Comparison of ENCODE assay signal across 1 cellular context in genomic region chr1:202405928-202406327, GRCh38.
TF ChIP-seq lines count a peak whose summit lies in the region.

No MANE protein-coding gene starts in this region.

TF ChIP-seq in GM23338, 12 proteins besides CTCF, POLR2A, EP300 and RAD21 (continued from another document):
- TF ChIP-seq REST (IDR thresholded peaks at IDR 0.05; ENCODE audit: unreplicated experiment) (no peak), ZNF114 (CRISPR knock-in tag; IDR thresholded peaks at IDR 0.05) (no peak), POLR2AphosphoS5 (IDR thresholded peaks at IDR 0.05; ENCODE audit: low read depth) (no peak), NANOG (IDR thresholded peaks at IDR 0.05; ENCODE audit: borderline replicate concordance) (no peak), EZH2 (IDR thresholded peaks at IDR 0.05; ENCODE audit: low read depth, unreplicated experiment) (no peak), ZNF462 (CRISPR knock-in tag; IDR thresholded peaks at IDR 0.05) (no peak), EZH2phosphoT487 (IDR thresholded peaks at IDR 0.05; ENCODE audit: unreplicated experiment) (no peak), CREB1 (CRISPR knock-in tag; IDR thresholded peaks at IDR 0.05; ENCODE audit: low read depth) (no peak), JUNB (IDR thresholded peaks at IDR 0.05; ENCODE audit: unreplicated experiment) (no peak)
TF ChIP-seq in GM23338: peak in this region for 0.
